In genomic region chr3:115217678-115218451, GRCh38 we compare ENCODE assay signal across 8 cellular contexts.
A peak's percentile ranks its signal among the peaks of the same experiment; 100 is the strongest.
DNase-seq lines count a peak whose midpoint lies in the region; ATAC-seq and TF ChIP-seq lines count a peak whose summit lies in the region.

No MANE protein-coding gene starts in this region.

- peak; percentile 90 for TF ChIP-seq CTCF in HFFc6 (IDR thresholded peaks at IDR 0.05)
- TF ChIP-seq CTCF in activated B cell treated with CpG ODN at 0.5 μM for 24 hours (IDR thresholded peaks at IDR 0.05), result no peak
- TF ChIP-seq CTCF in glutamatergic neuron (IDR thresholded peaks at IDR 0.05; ENCODE audit: partially characterized antibody, unreplicated experiment), result peak; percentile 81
- peak in 3 of 4 experiments; percentile 38 to 58 (median 57) for TF ChIP-seq CTCF in prostate gland (IDR thresholded peaks at IDR 0.05)

- DNase-seq in EH (ENCODE audit: low read depth), result peak; percentile 74
- peak; percentile 67 for DNase-seq in HFFc6
- DNase-seq in NCI-H2107 treated with DMSO at 0.1 percent for 48 hours (lab: John Stamatoyannopoulos, UW; ENCODE audit: unreplicated experiment), result peak; percentile 63
- no peak for DNase-seq in activated B cell treated with CpG ODN at 0.5 μM for 24 hours
- DNase-seq in glutamatergic neuron, result peak; percentile 39
- DNase-seq in prostate gland (ENCODE audit: low spot score), result no peak

- H3K36me3 ChIP-seq in prostate gland, result no peaks in the 10 kb centered on the region

- no peaks in the 10 kb centered on the region for H3K27me3 ChIP-seq in prostate gland (replicated peaks; ENCODE audit: insufficient read depth)

- TF ChIP-seq POLR2A in prostate gland (IDR thresholded peaks at IDR 0.05), result no peak

- POLR2A ChIA-PET in activated B cell treated with CpG ODN at 0.5 μM for 24 hours (lab: Charles Lee), result no interaction called here

- intact Hi-C loops in activated B cell treated with CpG ODN at 0.5 μM for 24 hours (cut with micrococcal nuclease), result loop anchor here (1.0 to 5.0 kb wide), 4 partner anchors 126 to 597 kb away; no protein-coding TSS in a partner anchor
- intact Hi-C loops in prostate gland (cut with DNase I), result loop anchor here (2.0 to 10.0 kb wide), 3 partner anchors 297 to 567 kb away; no protein-coding TSS in a partner anchor

- H3K27ac ChIP-seq in prostate gland, result no peak overlapping the region

- 31% methylated on average over 7 of the region's 7 CpGs for WGBS in prostate gland

- H3K4me1 ChIP-seq in prostate gland (replicated peaks), result no peaks in the 10 kb centered on the region

- H3K27me3 Mint-ChIP-seq in HFFc6 (ENCODE audit: insufficient read depth) (no peaks in the 10 kb centered on the region), activated B cell treated with CpG ODN at 0.5 μM for 24 hours (peaks cover 18% of the 10 kb centered on the region), glutamatergic neuron (ENCODE audit: unreplicated experiment) (no peaks in the 10 kb centered on the region)

- ATAC-seq in activated B cell treated with CpG ODN at 0.5 μM for 24 hours (ENCODE audit: low read depth), result peak; percentile 50
- no peak for ATAC-seq in HG03108 (IDR thresholded peaks at IDR 0.05; ENCODE audit: unreplicated experiment)
- ATAC-seq in HG03095 (IDR thresholded peaks at IDR 0.05; ENCODE audit: unreplicated experiment), result no peak

- H3K4me1 Mint-ChIP-seq in HFFc6 (ENCODE audit: low read depth) (peaks cover 19% of the 10 kb centered on the region), activated B cell treated with CpG ODN at 0.5 μM for 24 hours (peaks cover 3% of the 10 kb centered on the region), glutamatergic neuron (ENCODE audit: low read depth, unreplicated experiment) (peaks cover 17% of the 10 kb centered on the region)

- H3K9me3 ChIP-seq in prostate gland, result no peaks in the 10 kb centered on the region

- H3K4me3 Mint-ChIP-seq in HFFc6, result peak overlapping the region; percentile 65
- no peak overlapping the region for H3K4me3 Mint-ChIP-seq in activated B cell treated with CpG ODN at 0.5 μM for 24 hours
- H3K4me3 Mint-ChIP-seq in glutamatergic neuron (ENCODE audit: unreplicated experiment), result peak overlapping the region; percentile 55

- H3K36me3 Mint-ChIP-seq in HFFc6 (ENCODE audit: low read depth) (no peaks in the 10 kb centered on the region), activated B cell treated with CpG ODN at 0.5 μM for 24 hours (ENCODE audit: low read depth) (no peaks in the 10 kb centered on the region), glutamatergic neuron (ENCODE audit: unreplicated experiment) (no peaks in the 10 kb centered on the region)

- CTCF ChIA-PET in activated B cell treated with CpG ODN at 0.5 μM for 24 hours (lab: Charles Lee), result interaction anchor here (0.7 to 2.7 kb wide), 6 partner anchors 73 to 597 kb away, joined by 3 to 20 read pairs (median 6); no protein-coding TSS in a partner anchor

- H3K4me3 ChIP-seq in prostate gland, result no peak overlapping the region

- H3K9me3 Mint-ChIP-seq in HFFc6 (no peaks in the 10 kb centered on the region), activated B cell treated with CpG ODN at 0.5 μM for 24 hours (no peaks in the 10 kb centered on the region), glutamatergic neuron (ENCODE audit: unreplicated experiment) (no peaks in the 10 kb centered on the region)

- peak overlapping the region; percentile 28; the same call in 1 of the 2 replicates for H3K27ac Mint-ChIP-seq in HFFc6
- H3K27ac Mint-ChIP-seq in activated B cell treated with CpG ODN at 0.5 μM for 24 hours, result no peak overlapping the region
- peak overlapping the region; percentile 99 for H3K27ac Mint-ChIP-seq in glutamatergic neuron (ENCODE audit: unreplicated experiment)

Comparison
In these comparisons a context has a peak if more than half of its experiments do, and no peak if none do; other contexts are left out.
1. DNase-seq: peak in EH (single experiment), HFFc6 (single experiment), NCI-H2107 treated with DMSO at 0.1 percent for 48 hours (single experiment) and glutamatergic neuron (single experiment); none in activated B cell treated with CpG ODN at 0.5 μM for 24 hours (single experiment) and prostate gland (single experiment).